In the genomic region with DNA sequence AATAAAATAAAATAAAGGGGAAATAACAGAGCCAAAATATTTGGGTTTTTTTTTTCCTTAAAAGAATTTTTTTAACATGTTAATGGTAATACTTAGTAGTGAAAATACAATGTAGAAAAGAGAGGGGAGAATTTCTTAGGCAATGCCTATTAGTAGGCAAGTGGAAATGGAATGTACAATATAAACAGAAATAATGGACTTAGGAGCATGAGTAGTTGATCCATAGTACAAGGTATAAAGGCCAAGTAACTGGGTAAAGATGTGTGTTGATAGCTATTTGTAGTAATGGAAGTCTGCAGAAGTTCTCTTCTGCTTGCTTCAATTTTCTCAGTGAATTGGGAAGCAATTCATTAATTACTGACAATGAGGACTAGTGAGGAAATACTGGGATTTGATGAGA, we compare ENCODE assay signal across 2 cellular contexts.
TF ChIP-seq lines count a peak whose summit lies in the region.

No MANE protein-coding gene starts in this region.

TF ChIP-seq in IMR-90, 13 proteins besides CTCF, POLR2A, EP300 and RAD21:
- TF ChIP-seq RCOR1 (IDR thresholded peaks at IDR 0.05; ENCODE audit: insufficient replicate concordance, low read length) (no peak), CHD1 (IDR thresholded peaks at IDR 0.05; ENCODE audit: low read depth, low read length) (no peak), CEBPB (IDR thresholded peaks at IDR 0.05; ENCODE audit: low read depth, low read length) (no peak), USF2 (IDR thresholded peaks at IDR 0.05; ENCODE audit: low read depth, low read length) (no peak), BHLHE40 (IDR thresholded peaks at IDR 0.05; ENCODE audit: low read depth, low read length) (no peak), MAZ (IDR thresholded peaks at IDR 0.05; ENCODE audit: borderline replicate concordance, low read depth, low read length) (no peak), MXI1 (IDR thresholded peaks at IDR 0.05; ENCODE audit: borderline replicate concordance, low read depth, low read length) (no peak), NFE2L2 (IDR thresholded peaks at IDR 0.05; ENCODE audit: low read depth, low read length) (no peak), FOS (IDR thresholded peaks at IDR 0.05; ENCODE audit: low read depth, low read length) (no peak)
- TF ChIP-seq, protein P1, sequence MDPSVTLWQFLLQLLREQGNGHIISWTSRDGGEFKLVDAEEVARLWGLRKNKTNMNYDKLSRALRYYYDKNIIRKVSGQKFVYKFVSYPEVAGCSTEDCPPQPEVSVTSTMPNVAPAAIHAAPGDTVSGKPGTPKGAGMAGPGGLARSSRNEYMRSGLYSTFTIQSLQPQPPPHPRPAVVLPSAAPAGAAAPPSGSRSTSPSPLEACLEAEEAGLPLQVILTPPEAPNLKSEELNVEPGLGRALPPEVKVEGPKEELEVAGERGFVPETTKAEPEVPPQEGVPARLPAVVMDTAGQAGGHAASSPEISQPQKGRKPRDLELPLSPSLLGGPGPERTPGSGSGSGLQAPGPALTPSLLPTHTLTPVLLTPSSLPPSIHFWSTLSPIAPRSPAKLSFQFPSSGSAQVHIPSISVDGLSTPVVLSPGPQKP (IDR thresholded peaks at IDR 0.05; ENCODE audit: borderline replicate concordance, low read depth, low read length): no peak

TF ChIP-seq in WTC11, 78 proteins besides CTCF, POLR2A, EP300 and RAD21:
- TF ChIP-seq STAT6 (CRISPR knock-in tag; conservative IDR thresholded peaks at IDR 0.05; ENCODE audit: low read depth) (no peak), ZNF219 (CRISPR knock-in tag; IDR thresholded peaks at IDR 0.05; ENCODE audit: borderline replicate concordance) (no peak), NR2C2 (CRISPR knock-in tag; IDR thresholded peaks at IDR 0.05) (no peak), AFF4 (CRISPR knock-in tag; IDR thresholded peaks at IDR 0.05; ENCODE audit: borderline replicate concordance) (no peak), ZNF263 (CRISPR knock-in tag; IDR thresholded peaks at IDR 0.05; ENCODE audit: low read depth) (no peak), SP1 (CRISPR knock-in tag; conservative IDR thresholded peaks at IDR 0.05) (no peak), NFATC4 (CRISPR knock-in tag; IDR thresholded peaks at IDR 0.05) (no peak), ESRRA (CRISPR knock-in tag; IDR thresholded peaks at IDR 0.05; ENCODE audit: borderline replicate concordance) (no peak), NR3C1 (CRISPR knock-in tag; conservative IDR thresholded peaks at IDR 0.05; ENCODE audit: low read depth) (no peak), KAT7 (CRISPR knock-in tag; IDR thresholded peaks at IDR 0.05; ENCODE audit: borderline replicate concordance) (no peak), ELF4 (CRISPR knock-in tag; IDR thresholded peaks at IDR 0.05; ENCODE audit: low read depth) (no peak), HMGXB4 (CRISPR knock-in tag; IDR thresholded peaks at IDR 0.05) (no peak), ATF1 (CRISPR knock-in tag; IDR thresholded peaks at IDR 0.05) (no peak), MLX (CRISPR knock-in tag; IDR thresholded peaks at IDR 0.05) (no peak), ZNF396 (CRISPR knock-in tag; IDR thresholded peaks at IDR 0.05; ENCODE audit: borderline replicate concordance) (no peak), ZNF532 (CRISPR knock-in tag; IDR thresholded peaks at IDR 0.05; ENCODE audit: borderline replicate concordance) (no peak), RELA (CRISPR knock-in tag; IDR thresholded peaks at IDR 0.05; ENCODE audit: borderline replicate concordance) (no peak), TEAD4 (CRISPR knock-in tag; IDR thresholded peaks at IDR 0.05) (no peak)
- TF ChIP-seq, protein P2, sequence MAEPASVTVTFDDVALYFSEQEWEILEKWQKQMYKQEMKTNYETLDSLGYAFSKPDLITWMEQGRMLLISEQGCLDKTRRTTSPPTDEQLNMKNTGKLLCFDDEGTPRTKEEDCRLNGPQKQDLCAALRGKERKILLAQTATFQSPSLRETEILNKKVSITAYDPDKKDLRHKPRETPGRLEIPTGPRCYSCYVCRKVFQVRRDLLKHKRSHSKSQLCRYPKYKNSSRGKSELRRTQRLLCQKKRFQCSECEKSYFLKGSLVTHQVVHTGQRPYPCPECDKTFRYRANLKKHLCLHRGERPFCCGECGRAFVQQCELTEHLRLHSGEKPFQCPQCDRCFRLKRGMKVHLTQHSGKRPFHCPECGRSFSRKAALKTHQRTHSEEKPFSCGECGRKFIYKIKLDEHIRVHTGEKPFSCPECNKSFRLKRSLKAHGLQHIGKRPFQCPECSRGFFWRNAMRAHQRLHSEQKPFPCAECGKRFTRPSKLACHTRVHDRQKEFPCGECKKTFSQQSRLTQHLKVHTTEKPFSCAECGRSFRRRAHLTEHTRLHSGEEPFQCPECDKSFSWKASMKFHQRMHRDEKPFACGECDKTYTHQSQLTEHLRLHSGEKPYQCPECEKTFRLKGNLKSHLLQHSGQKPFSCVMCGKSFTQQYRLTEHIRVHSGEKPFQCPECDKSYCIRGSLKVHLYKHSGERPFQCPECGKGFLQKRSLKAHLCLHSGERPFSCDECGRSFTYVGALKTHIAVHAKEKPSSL (CRISPR knock-in tag; conservative IDR thresholded peaks at IDR 0.05): no peak
- TF ChIP-seq, protein P3, sequence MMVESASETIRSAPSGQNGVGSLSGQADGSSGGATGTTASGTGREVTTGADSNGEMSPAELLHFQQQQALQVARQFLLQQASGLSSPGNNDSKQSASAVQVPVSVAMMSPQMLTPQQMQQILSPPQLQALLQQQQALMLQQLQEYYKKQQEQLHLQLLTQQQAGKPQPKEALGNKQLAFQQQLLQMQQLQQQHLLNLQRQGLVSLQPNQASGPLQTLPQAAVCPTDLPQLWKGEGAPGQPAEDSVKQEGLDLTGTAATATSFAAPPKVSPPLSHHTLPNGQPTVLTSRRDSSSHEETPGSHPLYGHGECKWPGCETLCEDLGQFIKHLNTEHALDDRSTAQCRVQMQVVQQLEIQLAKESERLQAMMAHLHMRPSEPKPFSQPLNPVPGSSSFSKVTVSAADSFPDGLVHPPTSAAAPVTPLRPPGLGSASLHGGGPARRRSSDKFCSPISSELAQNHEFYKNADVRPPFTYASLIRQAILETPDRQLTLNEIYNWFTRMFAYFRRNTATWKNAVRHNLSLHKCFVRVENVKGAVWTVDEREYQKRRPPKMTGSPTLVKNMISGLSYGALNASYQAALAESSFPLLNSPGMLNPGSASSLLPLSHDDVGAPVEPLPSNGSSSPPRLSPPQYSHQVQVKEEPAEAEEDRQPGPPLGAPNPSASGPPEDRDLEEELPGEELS (CRISPR knock-in tag; IDR thresholded peaks at IDR 0.05): no peak
